21 cellular contexts compared by ENCODE assay signal in the genomic region with DNA sequence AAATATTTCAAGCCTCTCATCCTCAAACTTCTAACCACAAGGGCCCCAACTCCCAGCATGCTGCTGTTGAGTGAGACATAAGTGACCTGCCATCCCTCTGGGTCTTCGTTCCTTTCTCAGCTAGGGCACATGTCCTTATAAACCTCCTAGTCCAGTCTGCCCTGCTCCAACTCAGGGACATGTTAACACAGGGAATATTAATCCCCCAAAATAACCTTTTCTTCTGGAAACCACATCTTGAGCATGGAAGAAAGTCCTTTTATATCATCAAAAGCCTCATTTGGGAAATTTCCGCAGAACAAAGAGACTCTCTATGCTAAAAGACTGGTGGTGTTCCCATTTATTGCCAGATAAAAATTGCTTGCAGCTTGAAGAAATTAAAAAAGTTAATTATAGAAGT. TPM values are rescaled to one million over a fixed set of nuclear protein-coding genes. Genes with fewer than 3 reads are reported as not detected.
DNase-seq lines count a peak whose midpoint lies in the region; ATAC-seq, FAIRE-seq and TF ChIP-seq lines count a peak whose summit lies in the region.
"Had no signal": no experiment of that assay in that cellular context is flagged by ENCODE, and none has a peak within 500 bp of the region (broad histone marks: within the 10 kb centered on the region; RNA-seq: fewer than 3 reads in every experiment).

No MANE protein-coding gene starts in this region.

- TF ChIP-seq CTCF in smooth muscle cell (IDR thresholded peaks at IDR 0.05; ENCODE audit: borderline replicate concordance, insufficient read depth, poor library complexity, severe bottlenecking), result no peak
- no peak for TF ChIP-seq CTCF in HepG2 (CRISPR knock-in tag; IDR thresholded peaks at IDR 0.05)
- no peak for TF ChIP-seq CTCF in prostate gland (IDR thresholded peaks at IDR 0.05)

- no peaks in the 10 kb centered on the region for H3K79me2 ChIP-seq in smooth muscle cell (ENCODE audit: low read depth)
- no peaks in the 10 kb centered on the region for H3K79me2 ChIP-seq in HepG2 (ENCODE audit: insufficient read depth, low read length)

- no peak for ATAC-seq in HepG2
- ATAC-seq: HCT116 had no signal

- no peaks in the 10 kb centered on the region for H3K27me3 ChIP-seq in smooth muscle cell (ENCODE audit: low read depth)
- H3K27me3 ChIP-seq in HepG2 (ENCODE audit: control insufficient read depth in 1 of 2, insufficient read depth in 2 of 2, low read length in 2 of 2), result peaks cover 0 to 4% of the 10 kb centered on the region in 2 experiments; a peak in 1 of 5 replicates
- no peaks in the 10 kb centered on the region for H3K27me3 ChIP-seq in prostate gland (replicated peaks; ENCODE audit: insufficient read depth)

- no peaks in the 10 kb centered on the region for H3F3A ChIP-seq in smooth muscle cell (ENCODE audit: low read depth)

- H3K36me3 ChIP-seq in smooth muscle cell (ENCODE audit: low read depth) (no peaks in the 10 kb centered on the region), HepG2 (replicated peaks in 1 of 2; ENCODE audit: control insufficient read depth in 1 of 2, insufficient read depth in 2 of 2, low read length in 2 of 2) (no peaks in the 10 kb centered on the region), prostate gland (no peaks in the 10 kb centered on the region)

- TF ChIP-seq POLR2A in HepG2 (IDR thresholded peaks at IDR 0.05; ENCODE audit: insufficient read depth in 1 of 2, low read depth in 2 of 2, low read length in 2 of 2) (no peak), prostate gland (IDR thresholded peaks at IDR 0.05) (no peak)

- BruUV-seq in HepG2 (replicated peaks; lab: Mats Ljungman, UMichigan), result no TSS peak

- no peaks in the 10 kb centered on the region for H3K4me1 ChIP-seq in smooth muscle cell (ENCODE audit: low read depth)
- no peaks in the 10 kb centered on the region for H3K4me1 ChIP-seq in HepG2 (ENCODE audit: insufficient read depth, low read length)
- H3K4me1 ChIP-seq in prostate gland (replicated peaks), result no peaks in the 10 kb centered on the region
- H3K4me1 ChIP-seq: Caco-2 had no signal

- in situ Hi-C loops in SK-MEL-5 (cut with HindIII; ENCODE audit: low pct_unique_long_range_greater_than_20kb, low sequenced_read_pairs) (no loop called here), HepG2 (cut with HindIII; ENCODE audit: extremely low pct_ligation_motif_present, low pct_unique_long_range_greater_than_20kb) (no loop called here)

- H3K4me3 ChIP-seq in smooth muscle cell (no peak overlapping the region), HepG2 (replicated peaks in 1 of 3; ENCODE audit: insufficient read depth in 1 of 3, low read depth in 2 of 3, low read length in 3 of 3) (no peak overlapping the region), prostate gland (no peak overlapping the region)
- H3K4me3 ChIP-seq: GM23248 had no signal

- H3K27ac ChIP-seq in smooth muscle cell (ENCODE audit: low read depth), result peak overlapping the region; percentile 1
- H3K27ac ChIP-seq in HepG2 (ENCODE audit: extremely low read length, insufficient read depth, low read length), result no peak overlapping the region
- H3K27ac ChIP-seq in prostate gland, result no peak overlapping the region
- H3K27ac ChIP-seq: GM23248 had no signal

- H3K4me2 ChIP-seq in smooth muscle cell (no peak overlapping the region), HepG2 (ENCODE audit: low read depth, low read length) (no peak overlapping the region)

- H3K9me3 ChIP-seq in smooth muscle cell (replicated peaks; ENCODE audit: low read depth) (no peaks in the 10 kb centered on the region), HepG2 (ENCODE audit: low read length) (no peaks in the 10 kb centered on the region), prostate gland (no peaks in the 10 kb centered on the region)
- H3K9me3 ChIP-seq: Caco-2 had no signal

- H2AFZ ChIP-seq in smooth muscle cell (ENCODE audit: low read depth), result peak overlapping the region; percentile 26
- no peak overlapping the region for H2AFZ ChIP-seq in HepG2 (ENCODE audit: low read length)
- H2AFZ ChIP-seq: GM23248 had no signal

- intact Hi-C loops in HepG2 (cut with micrococcal nuclease; ENCODE audit: unreplicated experiment), result no loop called here
- intact Hi-C loops in prostate gland (cut with DNase I), result no loop called here

- TF ChIP-seq EP300 in HepG2 (IDR thresholded peaks at IDR 0.05; ENCODE audit: low read depth in 2 of 2, low read length in 2 of 2) (no peak), HepG2 (CRISPR knock-in tag; IDR thresholded peaks at IDR 0.05; ENCODE audit: borderline replicate concordance) (no peak)

- no peaks in the 10 kb centered on the region for H4K20me1 ChIP-seq in smooth muscle cell (ENCODE audit: low read depth)
- no peaks in the 10 kb centered on the region for H4K20me1 ChIP-seq in HepG2 (ENCODE audit: insufficient read depth, low read length)

- peak; percentile 67 for DNase-seq in SK-MEL-5 (ENCODE audit: low read depth, low spot score)
- peak; percentile 4 for DNase-seq in myocyte (ENCODE audit: low read depth)
- no peak for DNase-seq in smooth muscle cell (lab: John Stamatoyannopoulos, UW; ENCODE audit: unreplicated experiment)
- no peak for DNase-seq in HepG2 (ENCODE audit: low spot score)
- DNase-seq in pons (ENCODE audit: low spot score), result no peak
- DNase-seq in prostate gland (ENCODE audit: low spot score), result no peak
- DNase-seq: C1 segment of cervical spinal cord; Caco-2; CD4-positive, alpha-beta memory T cell; DMS153; DND-41; GM23248; H7 had no signal

- no peak for TF ChIP-seq RAD21 in HepG2 (CRISPR knock-in tag; IDR thresholded peaks at IDR 0.05)

- CTCF ChIA-PET in HepG2 (lab: Yijun Ruan, JAX; ENCODE audit: low intra/inter-chr PET ratio, low total read pairs), result no interaction called here

- POLR2A ChIA-PET in HepG2 (lab: Yijun Ruan, JAX), result no interaction called here

- 61% methylated on average over 2 of the region's 2 CpGs for WGBS in smooth muscle cell (ENCODE audit: low lambda C conversion rate)
- WGBS in HepG2 (ENCODE audit: low lambda C conversion rate), result 25% methylated on average over 2 of the region's 2 CpGs
- 82% methylated on average over 2 of the region's 2 CpGs for WGBS in prostate gland

- H3K9ac ChIP-seq in smooth muscle cell (ENCODE audit: low read depth) (no peak overlapping the region), HepG2 (ENCODE audit: insufficient read depth, low read depth, low read length) (no peak overlapping the region)
- H3K9ac ChIP-seq: GM23248 had no signal

- no peak for FAIRE-seq in HepG2 (lab: Jason Lieb, UNC)
- FAIRE-seq: G401.6, GM12892, GM19239, H1 had no signal

TF ChIP-seq in HepG2, 621 proteins besides CTCF, POLR2A, EP300 and RAD21 (continues in another document):
- TF ChIP-seq, protein P1, sequence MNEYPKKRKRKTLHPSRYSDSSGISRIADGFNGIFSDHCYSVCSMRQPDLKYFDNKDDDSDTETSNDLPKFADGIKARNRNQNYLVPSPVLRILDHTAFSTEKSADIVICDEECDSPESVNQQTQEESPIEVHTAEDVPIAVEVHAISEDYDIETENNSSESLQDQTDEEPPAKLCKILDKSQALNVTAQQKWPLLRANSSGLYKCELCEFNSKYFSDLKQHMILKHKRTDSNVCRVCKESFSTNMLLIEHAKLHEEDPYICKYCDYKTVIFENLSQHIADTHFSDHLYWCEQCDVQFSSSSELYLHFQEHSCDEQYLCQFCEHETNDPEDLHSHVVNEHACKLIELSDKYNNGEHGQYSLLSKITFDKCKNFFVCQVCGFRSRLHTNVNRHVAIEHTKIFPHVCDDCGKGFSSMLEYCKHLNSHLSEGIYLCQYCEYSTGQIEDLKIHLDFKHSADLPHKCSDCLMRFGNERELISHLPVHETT (CRISPR knock-in tag; conservative IDR thresholded peaks at IDR 0.05), result no peak
- TF ChIP-seq TAF1 (CRISPR knock-in tag; IDR thresholded peaks at IDR 0.05) (no peak), KDM4B (CRISPR knock-in tag; IDR thresholded peaks at IDR 0.05) (no peak), DDIT3 (CRISPR knock-in tag; IDR thresholded peaks at IDR 0.05) (no peak), ZNF451 (CRISPR knock-in tag; IDR thresholded peaks at IDR 0.05) (no peak), SP5 (CRISPR knock-in tag; IDR thresholded peaks at IDR 0.05; ENCODE audit: borderline replicate concordance, low read depth) (no peak)

RNA-seq across cellular contexts. Expression of gene TNP1, which starts 14.4 kb away (rescaled TPM):
- total RNA-seq in SK-MEL-5 (2014; rRNA removed; shearing (Covaris generic)), result not detected in 2 replicates
- polyA plus RNA-seq in SK-MEL-5 (2015; cell fraction: cytosol; rRNA removed), result not detected in 2 replicates
- not detected in 2 replicates for polyA plus RNA-seq in SK-MEL-5 (2015; cell fraction: nucleus; rRNA removed)
- total RNA-seq in myocyte (not detected in 2 replicates), smooth muscle cell (not detected in 2 replicates), HepG2 (2016; rRNA removed; fragmentation: Illumina TruSeq; extraction: Trizol) (not detected in 2 replicates), prostate gland (100 to 1,000 TPM in 1 of 2 donors, not detected in 1; 251 TPM)
- polyA plus RNA-seq in myocyte (2012), result not detected
- polyA plus RNA-seq in smooth muscle cell (not detected in 2 replicates), HepG2 (2011; rRNA removed) (not detected in 2 replicates)
- not detected in 2 replicates for total RNA-seq in HepG2 (2016; cell fraction: cytosol; rRNA removed; fragmentation: Illumina TruSeq; extraction: Trizol; ENCODE audit: low read depth)
- not detected in 2 replicates for total RNA-seq in HepG2 (2016; cell fraction: insoluble cytoplasmic fraction; rRNA removed; fragmentation: Illumina TruSeq; extraction: Trizol)
- not detected in 2 replicates for total RNA-seq in HepG2 (2016; cell fraction: membrane; rRNA removed; fragmentation: Illumina TruSeq; extraction: Trizol)
- total RNA-seq in HepG2 (2016; cell fraction: nucleus; rRNA removed; fragmentation: Illumina TruSeq; extraction: Trizol), result not detected in 2 replicates
- polyA plus RNA-seq in HepG2 (2011; cell fraction: cytosol; rRNA removed), result not detected in 2 replicates
- not detected in 2 replicates for polyA plus RNA-seq in HepG2 (2011; cell fraction: nucleus; rRNA removed)
- not detected in 2 replicates for polyA plus RNA-seq in HepG2 (2012)
- polyA plus RNA-seq in HepG2 (2016; cell fraction: cytosol; fragmentation: Illumina TruSeq; extraction: Trizol; ENCODE audit: low read depth), result 0.45 TPM in 1 of 2 replicates, not detected in the other
- polyA plus RNA-seq in HepG2 (2016; cell fraction: insoluble cytoplasmic fraction; fragmentation: Illumina TruSeq; extraction: Trizol; ENCODE audit: low read depth), result not detected in 2 replicates
- polyA plus RNA-seq in HepG2 (2016; cell fraction: membrane; fragmentation: Illumina TruSeq; extraction: Trizol; ENCODE audit: low read depth), result not detected in 2 replicates
- polyA plus RNA-seq in HepG2 (2016; cell fraction: nucleus; fragmentation: Illumina TruSeq; extraction: Trizol; ENCODE audit: insufficient read depth, low read depth), result not detected in 2 replicates
- polyA minus RNA-seq in HepG2 (2011; rRNA and poly(A)+ RNA removed; ENCODE audit: low replicate concordance), result not detected in 2 replicates
- polyA minus RNA-seq in HepG2 (2011; cell fraction: cytosol; rRNA and poly(A)+ RNA removed), result not detected in 2 replicates
- polyA minus RNA-seq in HepG2 (2011; cell fraction: nucleus; rRNA and poly(A)+ RNA removed), result not detected in 2 replicates
- total RNA-seq: A172; A673; Caco-2; CD4-positive, alpha-beta memory T cell; GM23248; H1; H7 had no signal
- polyA plus RNA-seq: BJ; CD4-positive, alpha-beta memory T cell; GM23248; H1 had no signal

Comparison
In these comparisons a context has a peak if more than half of its experiments do, and no peak if none do; other contexts are left out.
1. DNase-seq: peak in SK-MEL-5 (single experiment) and myocyte (single experiment); none in smooth muscle cell (single experiment), HepG2 (single experiment), pons (single experiment) and prostate gland (single experiment).